Comparison of ENCODE assay signal across 19 cellular contexts in genomic region chr18:49355028-49355427, GRCh38.
DNase-seq lines count a peak whose midpoint lies in the region; ATAC-seq, FAIRE-seq and TF ChIP-seq lines count a peak whose summit lies in the region.
"Had no signal": no experiment of that assay in that cellular context is flagged by ENCODE, and none has a peak within 500 bp of the region (broad histone marks: within the 10 kb centered on the region; RNA-seq: fewer than 3 reads in every experiment).

No MANE protein-coding gene starts in this region.

- no peaks in the 10 kb centered on the region for H3K9me3 ChIP-seq in pancreas
- H3K9me3 ChIP-seq: BLaER1, Caco-2, HAP-1 had no signal

- FAIRE-seq in TTC549 (lab: Jason Lieb, UNC): peak; percentile 86
- peak; percentile 48 for FAIRE-seq in endometrium (lab: Jason Lieb, UNC)
- FAIRE-seq in pancreas (lab: Jason Lieb, UNC): peak; percentile 97
- FAIRE-seq: GM12892, H54 had no signal

- TF ChIP-seq CTCF in pancreas (IDR thresholded peaks at IDR 0.05) (no peak), Calu3 (IDR thresholded peaks at IDR 0.05; ENCODE audit: unreplicated experiment) (no peak)

- no peak overlapping the region for H3K4me3 Mint-ChIP-seq in Calu3 (ENCODE audit: low read depth, unreplicated experiment)
- H3K4me3 Mint-ChIP-seq: B cell; CD4-positive, CD25-positive, alpha-beta regulatory T cell; CD8-positive, alpha-beta T cell; GM23338; HFFc6 had no signal

- no peak overlapping the region for H3K27ac Mint-ChIP-seq in Calu3 (ENCODE audit: unreplicated experiment)
- H3K27ac Mint-ChIP-seq: B cell; CD4-positive, CD25-positive, alpha-beta regulatory T cell; CD8-positive, alpha-beta T cell; GM23338; HFFc6 had no signal

- no peaks in the 10 kb centered on the region for H3K9me3 Mint-ChIP-seq in Calu3 (ENCODE audit: low read depth, unreplicated experiment)
- H3K9me3 Mint-ChIP-seq: CD4-positive, CD25-positive, alpha-beta regulatory T cell; CD8-positive, alpha-beta T cell; GM23338; HFFc6 had no signal

- H3K4me3 ChIP-seq in pancreas: no peak overlapping the region
- H3K4me3 ChIP-seq: BLaER1, GM23338, HAP-1 had no signal

- H3K27ac ChIP-seq in pancreas: no peak overlapping the region
- H3K27ac ChIP-seq: BLaER1, C4-2B had no signal

- H3K27me3 ChIP-seq in pancreas: no peaks in the 10 kb centered on the region
- H3K27me3 ChIP-seq: BLaER1 had no signal

- no peaks in the 10 kb centered on the region for H3K36me3 ChIP-seq in pancreas
- H3K36me3 ChIP-seq: HAP-1 had no signal

- no peaks in the 10 kb centered on the region for H3K36me3 Mint-ChIP-seq in Calu3 (ENCODE audit: insufficient read depth, unreplicated experiment)

- intact Hi-C loops in pancreas (cut with DNase I): no loop called here
- intact Hi-C loops in Calu3 (cut with micrococcal nuclease; ENCODE audit: unreplicated experiment): no loop called here

- peaks cover 0 to 5% (median 0%) of the 10 kb centered on the region in 3 donors for H3K4me1 ChIP-seq in pancreas
- H3K4me1 ChIP-seq: Caco-2, HAP-1 had no signal

- no peaks in the 10 kb centered on the region for H3K27me3 Mint-ChIP-seq in Calu3 (ENCODE audit: unreplicated experiment)
- H3K27me3 Mint-ChIP-seq: B cell; CD4-positive, CD25-positive, alpha-beta regulatory T cell had no signal

- ATAC-seq in pancreas: no peak
- ATAC-seq: CD8-positive, alpha-beta T cell; GM23338 had no signal

- CTCF ChIA-PET in Calu3 (lab: Charles Lee): no interaction called here

- no TSS peak for BruUV-seq in Calu3 (replicated peaks; lab: Mats Ljungman, UMichigan)

- H3K4me1 Mint-ChIP-seq in Calu3 (ENCODE audit: low read depth, unreplicated experiment): no peaks in the 10 kb centered on the region

- DNase-seq in pancreas (no peak), Calu3 (no peak), MV-4-11 (lab: John Stamatoyannopoulos, UW) (no peak), NCI-H2029 (lab: John Stamatoyannopoulos, UW) (no peak)
- DNase-seq: Caco-2; CD4-positive, CD25-positive, alpha-beta regulatory T cell; CD8-positive, alpha-beta T cell; DMS53; DMS79 treated with DMSO at 0.1 percent for 48 hours; HFFc6 had no signal
